11 cellular contexts compared by ENCODE assay signal in genomic region chr10:6044651-6045599, GRCh38. TPM values are rescaled to one million over a fixed set of nuclear protein-coding genes. Genes with fewer than 3 reads are reported as not detected.
DNase-seq lines count a peak whose midpoint lies in the region; ATAC-seq lines count a peak whose summit lies in the region.
"Had no signal": no experiment of that assay in that cellular context is flagged by ENCODE, and none has a peak within 500 bp of the region (broad histone marks: within the 10 kb centered on the region; RNA-seq: fewer than 3 reads in every experiment).

No MANE protein-coding gene starts in this region.

- CTCF ChIA-PET in activated naive CD4-positive, alpha-beta T cell treated with anti-CD3 and anti-CD28 coated beads for 36 hours (lab: Charles Lee) = interaction anchor here (1.2 to 1.6 kb wide), 4 partner anchors 30 to 41 kb away, joined by 3 to 10 read pairs (median 4); no protein-coding TSS in a partner anchor

- peak overlapping the region; percentile 56 for H3K4me3 Mint-ChIP-seq in activated naive CD4-positive, alpha-beta T cell treated with anti-CD3 and anti-CD28 coated beads for 36 hours
- H3K4me3 Mint-ChIP-seq in stimulated activated naive CD8-positive, alpha-beta T cell treated with anti-CD3 and anti-CD28 coated beads, Interleukin-15, amount 100 ng/mL, for 72 hours = peak overlapping the region; percentile 81 to 83
- H3K4me3 Mint-ChIP-seq: neural progenitor cell had no signal

- DNase-seq in activated naive CD4-positive, alpha-beta T cell treated with anti-CD3 and anti-CD28 coated beads for 36 hours = peak; percentile 69
- DNase-seq in activated naive CD4-positive, alpha-beta T cell (lab: John Stamatoyannopoulos, UW) = no peak
- DNase-seq in activated T-cell treated with anti-CD3 and anti-CD28 coated beads, Interleukin-2, amount 50 U/mL, for 48 hours = peak; percentile 64 to 71
- peak in 1 of 2 donors; percentile 79 for DNase-seq in stimulated activated naive CD8-positive, alpha-beta T cell treated with anti-CD3 and anti-CD28 coated beads, Interleukin-15, amount 100 ng/mL, for 72 hours
- DNase-seq in AG08395 (ENCODE audit: low spot score) (no peak), NCI-H146 treated with DMSO at 0.1 percent for 48 hours (lab: John Stamatoyannopoulos, UW; ENCODE audit: unreplicated experiment) (no peak)
- DNase-seq: dermis blood vessel endothelial cell had no signal

- H3K9me3 Mint-ChIP-seq in activated naive CD4-positive, alpha-beta T cell treated with anti-CD3 and anti-CD28 coated beads for 36 hours = no peaks in the 10 kb centered on the region
- H3K9me3 Mint-ChIP-seq in stimulated activated naive CD8-positive, alpha-beta T cell treated with anti-CD3 and anti-CD28 coated beads, Interleukin-15, amount 100 ng/mL, for 72 hours = no peaks in the 10 kb centered on the region
- H3K9me3 Mint-ChIP-seq: neural progenitor cell had no signal

- H3K4me1 Mint-ChIP-seq in activated naive CD4-positive, alpha-beta T cell treated with anti-CD3 and anti-CD28 coated beads for 36 hours (ENCODE audit: low read depth) = peaks cover 85% of the 10 kb centered on the region
- peaks cover 96% of the 10 kb centered on the region for H3K4me1 Mint-ChIP-seq in stimulated activated naive CD8-positive, alpha-beta T cell treated with anti-CD3 and anti-CD28 coated beads, Interleukin-15, amount 100 ng/mL, for 72 hours

- no peaks in the 10 kb centered on the region for H3K27me3 Mint-ChIP-seq in activated naive CD4-positive, alpha-beta T cell treated with anti-CD3 and anti-CD28 coated beads for 36 hours (ENCODE audit: low read depth)
- no peaks in the 10 kb centered on the region for H3K27me3 Mint-ChIP-seq in stimulated activated naive CD8-positive, alpha-beta T cell treated with anti-CD3 and anti-CD28 coated beads, Interleukin-15, amount 100 ng/mL, for 72 hours

- ATAC-seq in HG03342 (IDR thresholded peaks at IDR 0.05; ENCODE audit: unreplicated experiment) (peak; percentile 53), GM18498 (IDR thresholded peaks at IDR 0.05; ENCODE audit: unreplicated experiment) (no peak)
- peak; percentile 82 for ATAC-seq in stimulated activated naive CD8-positive, alpha-beta T cell treated with anti-CD3 and anti-CD28 coated beads, Interleukin-15, amount 100 ng/mL, for 72 hours
- ATAC-seq: Panc1 had no signal

- intact Hi-C loops in activated naive CD4-positive, alpha-beta T cell treated with anti-CD3 and anti-CD28 coated beads for 36 hours (cut with micrococcal nuclease) = loop anchor here (1.0 to 2.0 kb wide), 2 partner anchors 14 to 25 kb away; no protein-coding TSS in a partner anchor

- peaks cover 88% of the 10 kb centered on the region for H3K36me3 Mint-ChIP-seq in activated naive CD4-positive, alpha-beta T cell treated with anti-CD3 and anti-CD28 coated beads for 36 hours (ENCODE audit: low read depth)
- H3K36me3 Mint-ChIP-seq: neural progenitor cell had no signal

- H3K27ac Mint-ChIP-seq in activated naive CD4-positive, alpha-beta T cell treated with anti-CD3 and anti-CD28 coated beads for 36 hours = peak overlapping the region; percentile 95
- peak overlapping the region; percentile 92 to 96 for H3K27ac Mint-ChIP-seq in stimulated activated naive CD8-positive, alpha-beta T cell treated with anti-CD3 and anti-CD28 coated beads, Interleukin-15, amount 100 ng/mL, for 72 hours
- H3K27ac Mint-ChIP-seq: neural progenitor cell had no signal

RNA-seq across cellular contexts. Expression of gene IL2RA, which starts 17.2 kb away (rescaled TPM):
- total RNA-seq in activated naive CD4-positive, alpha-beta T cell treated with anti-CD3 and anti-CD28 coated beads for 36 hours = 100 to 1,000 TPM; 443 to 471 TPM
- total RNA-seq: dermis blood vessel endothelial cell had no signal

RNA-seq across cellular contexts. Expression of gene RBM17, which starts 43.9 kb away (rescaled TPM):
- total RNA-seq in activated naive CD4-positive, alpha-beta T cell treated with anti-CD3 and anti-CD28 coated beads for 36 hours = 100 to 1,000 TPM; 157 to 162 TPM

Comparison
In these comparisons a context has a peak if more than half of its experiments do, and no peak if none do; other contexts are left out.
1. DNase-seq: peak in activated naive CD4-positive, alpha-beta T cell treated with anti-CD3 and anti-CD28 coated beads for 36 hours (single experiment) and activated T-cell treated with anti-CD3 and anti-CD28 coated beads, Interleukin-2, amount 50 U/mL, for 48 hours (2 of 2); none in activated naive CD4-positive, alpha-beta T cell (0 of 4), AG08395 (single experiment) and NCI-H146 treated with DMSO at 0.1 percent for 48 hours (single experiment).